24 cellular contexts compared by ENCODE assay signal in the genomic region with DNA sequence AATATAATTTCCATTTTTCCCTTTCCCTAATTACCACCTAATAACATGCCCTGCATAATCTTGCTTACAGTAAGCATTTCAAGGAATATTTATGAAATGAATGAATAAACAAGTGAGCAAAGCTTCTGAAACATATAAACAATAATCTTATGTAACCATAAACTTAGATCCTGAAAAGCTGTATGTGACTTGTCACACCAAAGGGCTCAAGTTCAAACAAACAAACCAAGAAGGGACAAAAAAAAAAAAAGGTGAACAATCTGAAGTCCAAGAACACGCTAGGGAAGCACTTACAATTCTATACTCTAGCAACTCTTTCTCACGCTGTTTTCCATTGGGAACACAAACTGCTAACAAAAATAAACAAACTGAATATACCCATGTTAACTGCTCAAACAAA.
"Had no signal": no experiment of that assay in that cellular context is flagged by ENCODE, and none has a peak within 500 bp of the region (broad histone marks: within the 10 kb centered on the region; RNA-seq: fewer than 3 reads in every experiment).

No MANE protein-coding gene starts in this region.

- DNase-seq: activated CD4-positive, alpha-beta T cell treated with anti-CD3 and anti-CD28 coated beads for 4 hours; activated CD4-positive, alpha-beta T cell treated with anti-CD3 and anti-CD28 coated beads, Interleukin-2, amount 50 U/mL, for 4 hours; activated naive CD4-positive, alpha-beta T cell treated with Interleukin-2 at 50 U/mL for 16 hours; activated T-cell treated with anti-CD3 and anti-CD28 coated beads for 4 hours; activated T-cell treated with anti-CD3 and anti-CD28 coated beads, Interleukin-2, amount 50 U/mL, for 72 hours; anterior cingulate cortex; colonic mucosa; effector CD8-positive, alpha-beta T cell; gastrocnemius medialis; glutamatergic neuron; lower lobe of right lung; retina; sigmoid colon; stimulated activated CD4-positive, alpha-beta T cell treated with anti-CD3 and anti-CD28 coated beads, Interleukin-15, amount 100 ng/mL, for 24 hours; stimulated activated CD4-positive, alpha-beta T cell treated with anti-CD3 and anti-CD28 coated beads, Interleukin-2, amount 100 ng/mL, for 24 hours; stimulated activated naive B cell treated with anti-CD40 and anti-IgM and Interleukin-4, amounts not matched to agents 10 μg/mL and 1 μg/mL and 100 μg/mL, for 72 hours; stomach; T-helper 1 cell; tibial artery had no signal

- H3K27me3 Mint-ChIP-seq: activated naive CD8-positive, alpha-beta T cell; stimulated activated naive B cell treated with anti-CD40 and anti-IgM and Interleukin-4, amounts not matched to agents 10 μg/mL and 1 μg/mL and 100 μg/mL, for 72 hours had no signal

- H3K36me3 ChIP-seq: colonic mucosa, gastrocnemius medialis, lower lobe of right lung, prostate gland, sigmoid colon, stomach, tibial artery had no signal

- H3K4me3 ChIP-seq: colonic mucosa, gastrocnemius medialis, lower lobe of right lung, prostate gland, sigmoid colon, smooth muscle cell, stomach, tibial artery had no signal

- H3K27me3 ChIP-seq: colonic mucosa, gastrocnemius medialis, sigmoid colon, stomach, tibial artery had no signal

- H3K9me3 Mint-ChIP-seq: activated T-cell treated with anti-CD3 and anti-CD28 coated beads, Interleukin-2, amount 50 U/mL, for 72 hours; nephron; stimulated activated naive B cell treated with anti-CD40 and anti-IgM and Interleukin-4, amounts not matched to agents 10 μg/mL and 1 μg/mL and 100 μg/mL, for 72 hours; T-helper 2 cell treated with Interferon-gamma antibody and Interleukin-4, amounts not matched to agents 5 μg/mL and 100 μg/mL, for 36 hours had no signal

- H3K9me3 ChIP-seq: colonic mucosa, gastrocnemius medialis, lower lobe of right lung, prostate gland, sigmoid colon, stomach, tibial artery had no signal

- ATAC-seq: activated T-cell treated with anti-CD3 and anti-CD28 coated beads, Interleukin-2, amount 50 U/mL, for 72 hours; lower lobe of right lung; stimulated activated naive B cell treated with anti-CD40 and anti-IgM and Interleukin-4, amounts not matched to agents 10 μg/mL and 1 μg/mL and 100 μg/mL, for 72 hours had no signal

- H3K4me3 Mint-ChIP-seq: activated naive CD8-positive, alpha-beta T cell; activated T-cell treated with anti-CD3 and anti-CD28 coated beads, Interleukin-2, amount 50 U/mL, for 72 hours; nephron; stimulated activated naive B cell treated with anti-CD40 and anti-IgM and Interleukin-4, amounts not matched to agents 10 μg/mL and 1 μg/mL and 100 μg/mL, for 72 hours; T-helper 2 cell treated with Interferon-gamma antibody and Interleukin-4, amounts not matched to agents 5 μg/mL and 100 μg/mL, for 36 hours had no signal

- H3K27ac ChIP-seq: colonic mucosa, lower lobe of right lung, tibial artery had no signal

- H3K27ac Mint-ChIP-seq: activated naive CD8-positive, alpha-beta T cell; activated T-cell treated with anti-CD3 and anti-CD28 coated beads, Interleukin-2, amount 50 U/mL, for 72 hours; stimulated activated naive B cell treated with anti-CD40 and anti-IgM and Interleukin-4, amounts not matched to agents 10 μg/mL and 1 μg/mL and 100 μg/mL, for 72 hours; T-helper 2 cell treated with Interferon-gamma antibody and Interleukin-4, amounts not matched to agents 5 μg/mL and 100 μg/mL, for 36 hours had no signal
